In the genomic region with DNA sequence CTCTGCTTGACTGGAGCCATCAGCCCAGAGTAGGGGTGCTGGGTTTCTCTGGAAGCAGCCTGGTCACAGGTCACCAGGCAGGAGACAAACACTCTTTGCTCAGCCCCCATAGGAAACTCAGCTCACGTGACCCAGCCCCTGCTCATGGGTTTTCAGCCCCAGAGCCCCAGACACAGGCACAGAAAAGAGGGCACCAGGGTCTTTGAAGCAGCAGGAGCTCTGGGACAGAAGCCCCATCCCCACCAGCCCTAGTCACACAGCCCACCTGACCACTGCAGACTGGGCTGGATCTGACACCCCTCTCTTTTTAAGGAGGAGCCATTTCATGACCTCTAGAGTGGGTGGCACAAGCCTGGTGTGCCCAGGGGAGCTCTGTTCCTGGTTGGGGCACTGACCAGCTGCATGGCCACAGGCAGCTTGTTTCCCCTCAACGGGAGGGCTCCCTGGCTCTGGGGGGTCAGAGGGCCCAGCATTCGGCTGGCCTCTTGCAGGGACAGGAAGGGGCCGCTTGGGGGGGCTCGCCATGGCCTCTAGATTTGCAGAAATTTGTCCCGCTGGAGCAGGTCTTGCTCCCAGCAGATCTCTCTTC, we compare ENCODE assay signal across 1 cellular context.
TF ChIP-seq lines count a peak whose summit lies in the region.

No MANE protein-coding gene starts in this region.

TF ChIP-seq in HepG2, 621 proteins besides CTCF, POLR2A, EP300 and RAD21 (continues in another document):
- TF ChIP-seq ZFP82 (CRISPR knock-in tag; IDR thresholded peaks at IDR 0.05; ENCODE audit: borderline replicate concordance) (no peak), SP2 (CRISPR knock-in tag; IDR thresholded peaks at IDR 0.05) (0 out of 2 replicates have a peak, but pooled peaks have one; percentile 25), ERF (CRISPR knock-in tag; IDR thresholded peaks at IDR 0.05) (no peak), ZNF260 (CRISPR knock-in tag; IDR thresholded peaks at IDR 0.05; ENCODE audit: borderline replicate concordance, low read depth) (no peak), CBX2 (IDR thresholded peaks at IDR 0.05; ENCODE audit: low read depth, low read length) (no peak), CBX2 (CRISPR knock-in tag; IDR thresholded peaks at IDR 0.05; ENCODE audit: low read depth) (no peak), ZNF547 (CRISPR knock-in tag; IDR thresholded peaks at IDR 0.05) (no peak), ZFYVE20 (CRISPR knock-in tag; IDR thresholded peaks at IDR 0.05; ENCODE audit: borderline replicate concordance, low read depth) (no peak), ZNF33B (CRISPR knock-in tag; IDR thresholded peaks at IDR 0.05) (no peak), NFIB (CRISPR knock-in tag; IDR thresholded peaks at IDR 0.05; ENCODE audit: borderline replicate concordance) (no peak), HOXA3 (CRISPR knock-in tag; IDR thresholded peaks at IDR 0.05) (no peak), TAF1 (CRISPR knock-in tag; IDR thresholded peaks at IDR 0.05) (peak; percentile 4; the same call in 1 of the 2 replicates), ZNF782 (CRISPR knock-in tag; IDR thresholded peaks at IDR 0.05; ENCODE audit: borderline replicate concordance) (no peak), POGZ (CRISPR knock-in tag; IDR thresholded peaks at IDR 0.05) (no peak), MEIS2 (CRISPR knock-in tag; IDR thresholded peaks at IDR 0.05) (no peak), GLI4 (CRISPR knock-in tag; IDR thresholded peaks at IDR 0.05; ENCODE audit: borderline replicate concordance) (no peak), HNF4G (IDR thresholded peaks at IDR 0.05; ENCODE audit: borderline replicate concordance, low read depth, low read length) (no peak), HNF4G (CRISPR knock-in tag; IDR thresholded peaks at IDR 0.05; ENCODE audit: borderline replicate concordance, low read depth) (no peak), SATB2 (CRISPR knock-in tag; IDR thresholded peaks at IDR 0.05) (no peak), KLF16 (CRISPR knock-in tag; IDR thresholded peaks at IDR 0.05) (no peak), SAFB2 (CRISPR knock-in tag; IDR thresholded peaks at IDR 0.05; ENCODE audit: borderline replicate concordance, low read depth) (no peak), CENPX (CRISPR knock-in tag; IDR thresholded peaks at IDR 0.05) (no peak), AHR (CRISPR knock-in tag; IDR thresholded peaks at IDR 0.05) (0 out of 2 replicates have a peak, but pooled peaks have one; percentile 43), ARNT2 (CRISPR knock-in tag; IDR thresholded peaks at IDR 0.05; ENCODE audit: low read depth) (no peak), RBFOX2 (IDR thresholded peaks at IDR 0.05; ENCODE audit: low read depth, low read length) (no peak), ZNF709 (CRISPR knock-in tag; IDR thresholded peaks at IDR 0.05) (no peak), SMAD3 (CRISPR knock-in tag; IDR thresholded peaks at IDR 0.05) (no peak), TEAD2 (CRISPR knock-in tag; IDR thresholded peaks at IDR 0.05) (no peak), ZNF629 (CRISPR knock-in tag; conservative IDR thresholded peaks at IDR 0.05) (no peak), PAF1 (CRISPR knock-in tag; IDR thresholded peaks at IDR 0.05) (no peak), ZNF256 (CRISPR knock-in tag; conservative IDR thresholded peaks at IDR 0.05) (no peak), SOX13 (IDR thresholded peaks at IDR 0.05) (no peak), SOX13 (CRISPR knock-in tag; conservative IDR thresholded peaks at IDR 0.05 in 1 of 2, IDR thresholded peaks at IDR 0.05 in 1 of 2) (no peak), ZFP1 (CRISPR knock-in tag; IDR thresholded peaks at IDR 0.05) (no peak), MIER2 (CRISPR knock-in tag; IDR thresholded peaks at IDR 0.05) (no peak), ZNF136 (CRISPR knock-in tag; IDR thresholded peaks at IDR 0.05; ENCODE audit: low read depth) (no peak), SALL2 (CRISPR knock-in tag; IDR thresholded peaks at IDR 0.05) (no peak)
- TF ChIP-seq, protein P1, sequence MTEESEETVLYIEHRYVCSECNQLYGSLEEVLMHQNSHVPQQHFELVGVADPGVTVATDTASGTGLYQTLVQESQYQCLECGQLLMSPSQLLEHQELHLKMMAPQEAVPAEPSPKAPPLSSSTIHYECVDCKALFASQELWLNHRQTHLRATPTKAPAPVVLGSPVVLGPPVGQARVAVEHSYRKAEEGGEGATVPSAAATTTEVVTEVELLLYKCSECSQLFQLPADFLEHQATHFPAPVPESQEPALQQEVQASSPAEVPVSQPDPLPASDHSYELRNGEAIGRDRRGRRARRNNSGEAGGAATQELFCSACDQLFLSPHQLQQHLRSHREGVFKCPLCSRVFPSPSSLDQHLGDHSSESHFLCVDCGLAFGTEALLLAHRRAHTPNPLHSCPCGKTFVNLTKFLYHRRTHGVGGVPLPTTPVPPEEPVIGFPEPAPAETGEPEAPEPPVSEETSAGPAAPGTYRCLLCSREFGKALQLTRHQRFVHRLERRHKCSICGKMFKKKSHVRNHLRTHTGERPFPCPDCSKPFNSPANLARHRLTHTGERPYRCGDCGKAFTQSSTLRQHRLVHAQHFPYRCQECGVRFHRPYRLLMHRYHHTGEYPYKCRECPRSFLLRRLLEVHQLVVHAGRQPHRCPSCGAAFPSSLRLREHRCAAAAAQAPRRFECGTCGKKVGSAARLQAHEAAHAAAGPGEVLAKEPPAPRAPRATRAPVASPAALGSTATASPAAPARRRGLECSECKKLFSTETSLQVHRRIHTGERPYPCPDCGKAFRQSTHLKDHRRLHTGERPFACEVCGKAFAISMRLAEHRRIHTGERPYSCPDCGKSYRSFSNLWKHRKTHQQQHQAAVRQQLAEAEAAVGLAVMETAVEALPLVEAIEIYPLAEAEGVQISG (CRISPR knock-in tag; IDR thresholded peaks at IDR 0.05), result no peak
- TF ChIP-seq, protein P2, sequence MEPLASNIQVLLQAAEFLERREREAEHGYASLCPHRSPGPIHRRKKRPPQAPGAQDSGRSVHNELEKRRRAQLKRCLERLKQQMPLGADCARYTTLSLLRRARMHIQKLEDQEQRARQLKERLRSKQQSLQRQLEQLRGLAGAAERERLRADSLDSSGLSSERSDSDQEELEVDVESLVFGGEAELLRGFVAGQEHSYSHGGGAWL (CRISPR knock-in tag; IDR thresholded peaks at IDR 0.05), result no peak
- TF ChIP-seq, protein P3, sequence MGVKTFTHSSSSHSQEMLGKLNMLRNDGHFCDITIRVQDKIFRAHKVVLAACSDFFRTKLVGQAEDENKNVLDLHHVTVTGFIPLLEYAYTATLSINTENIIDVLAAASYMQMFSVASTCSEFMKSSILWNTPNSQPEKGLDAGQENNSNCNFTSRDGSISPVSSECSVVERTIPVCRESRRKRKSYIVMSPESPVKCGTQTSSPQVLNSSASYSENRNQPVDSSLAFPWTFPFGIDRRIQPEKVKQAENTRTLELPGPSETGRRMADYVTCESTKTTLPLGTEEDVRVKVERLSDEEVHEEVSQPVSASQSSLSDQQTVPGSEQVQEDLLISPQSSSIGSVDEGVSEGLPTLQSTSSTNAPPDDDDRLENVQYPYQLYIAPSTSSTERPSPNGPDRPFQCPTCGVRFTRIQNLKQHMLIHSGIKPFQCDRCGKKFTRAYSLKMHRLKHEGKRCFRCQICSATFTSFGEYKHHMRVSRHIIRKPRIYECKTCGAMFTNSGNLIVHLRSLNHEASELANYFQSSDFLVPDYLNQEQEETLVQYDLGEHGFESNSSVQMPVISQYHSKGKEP (CRISPR knock-in tag; IDR thresholded peaks at IDR 0.05), result no peak
- TF ChIP-seq, protein P4, sequence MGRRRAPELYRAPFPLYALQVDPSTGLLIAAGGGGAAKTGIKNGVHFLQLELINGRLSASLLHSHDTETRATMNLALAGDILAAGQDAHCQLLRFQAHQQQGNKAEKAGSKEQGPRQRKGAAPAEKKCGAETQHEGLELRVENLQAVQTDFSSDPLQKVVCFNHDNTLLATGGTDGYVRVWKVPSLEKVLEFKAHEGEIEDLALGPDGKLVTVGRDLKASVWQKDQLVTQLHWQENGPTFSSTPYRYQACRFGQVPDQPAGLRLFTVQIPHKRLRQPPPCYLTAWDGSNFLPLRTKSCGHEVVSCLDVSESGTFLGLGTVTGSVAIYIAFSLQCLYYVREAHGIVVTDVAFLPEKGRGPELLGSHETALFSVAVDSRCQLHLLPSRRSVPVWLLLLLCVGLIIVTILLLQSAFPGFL (CRISPR knock-in tag; IDR thresholded peaks at IDR 0.05), result no peak
- TF ChIP-seq, protein P5, sequence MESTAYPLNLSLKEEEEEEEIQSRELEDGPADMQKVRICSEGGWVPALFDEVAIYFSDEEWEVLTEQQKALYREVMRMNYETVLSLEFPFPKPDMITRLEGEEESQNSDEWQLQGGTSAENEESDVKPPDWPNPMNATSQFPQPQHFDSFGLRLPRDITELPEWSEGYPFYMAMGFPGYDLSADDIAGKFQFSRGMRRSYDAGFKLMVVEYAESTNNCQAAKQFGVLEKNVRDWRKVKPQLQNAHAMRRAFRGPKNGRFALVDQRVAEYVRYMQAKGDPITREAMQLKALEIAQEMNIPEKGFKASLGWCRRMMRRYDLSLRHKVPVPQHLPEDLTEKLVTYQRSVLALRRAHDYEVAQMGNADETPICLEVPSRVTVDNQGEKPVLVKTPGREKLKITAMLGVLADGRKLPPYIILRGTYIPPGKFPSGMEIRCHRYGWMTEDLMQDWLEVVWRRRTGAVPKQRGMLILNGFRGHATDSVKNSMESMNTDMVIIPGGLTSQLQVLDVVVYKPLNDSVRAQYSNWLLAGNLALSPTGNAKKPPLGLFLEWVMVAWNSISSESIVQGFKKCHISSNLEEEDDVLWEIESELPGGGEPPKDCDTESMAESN (CRISPR knock-in tag; conservative IDR thresholded peaks at IDR 0.05), result 0 out of 2 replicates have a peak, but pooled peaks have one; percentile 39
- TF ChIP-seq, protein P6, sequence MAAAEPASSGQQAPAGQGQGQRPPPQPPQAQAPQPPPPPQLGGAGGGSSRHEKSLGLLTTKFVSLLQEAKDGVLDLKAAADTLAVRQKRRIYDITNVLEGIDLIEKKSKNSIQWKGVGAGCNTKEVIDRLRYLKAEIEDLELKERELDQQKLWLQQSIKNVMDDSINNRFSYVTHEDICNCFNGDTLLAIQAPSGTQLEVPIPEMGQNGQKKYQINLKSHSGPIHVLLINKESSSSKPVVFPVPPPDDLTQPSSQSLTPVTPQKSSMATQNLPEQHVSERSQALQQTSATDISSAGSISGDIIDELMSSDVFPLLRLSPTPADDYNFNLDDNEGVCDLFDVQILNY (CRISPR knock-in tag; conservative IDR thresholded peaks at IDR 0.05), result no peak
- TF ChIP-seq, protein P7, sequence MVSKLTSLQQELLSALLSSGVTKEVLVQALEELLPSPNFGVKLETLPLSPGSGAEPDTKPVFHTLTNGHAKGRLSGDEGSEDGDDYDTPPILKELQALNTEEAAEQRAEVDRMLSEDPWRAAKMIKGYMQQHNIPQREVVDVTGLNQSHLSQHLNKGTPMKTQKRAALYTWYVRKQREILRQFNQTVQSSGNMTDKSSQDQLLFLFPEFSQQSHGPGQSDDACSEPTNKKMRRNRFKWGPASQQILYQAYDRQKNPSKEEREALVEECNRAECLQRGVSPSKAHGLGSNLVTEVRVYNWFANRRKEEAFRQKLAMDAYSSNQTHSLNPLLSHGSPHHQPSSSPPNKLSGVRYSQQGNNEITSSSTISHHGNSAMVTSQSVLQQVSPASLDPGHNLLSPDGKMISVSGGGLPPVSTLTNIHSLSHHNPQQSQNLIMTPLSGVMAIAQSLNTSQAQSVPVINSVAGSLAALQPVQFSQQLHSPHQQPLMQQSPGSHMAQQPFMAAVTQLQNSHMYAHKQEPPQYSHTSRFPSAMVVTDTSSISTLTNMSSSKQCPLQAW (CRISPR knock-in tag; IDR thresholded peaks at IDR 0.05), result peak; percentile 65
- TF ChIP-seq, protein P8, sequence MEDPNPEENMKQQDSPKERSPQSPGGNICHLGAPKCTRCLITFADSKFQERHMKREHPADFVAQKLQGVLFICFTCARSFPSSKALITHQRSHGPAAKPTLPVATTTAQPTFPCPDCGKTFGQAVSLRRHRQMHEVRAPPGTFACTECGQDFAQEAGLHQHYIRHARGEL (CRISPR knock-in tag; IDR thresholded peaks at IDR 0.05), result 0 out of 2 replicates have a peak, but pooled peaks have one; percentile 17
- TF ChIP-seq, protein P9, sequence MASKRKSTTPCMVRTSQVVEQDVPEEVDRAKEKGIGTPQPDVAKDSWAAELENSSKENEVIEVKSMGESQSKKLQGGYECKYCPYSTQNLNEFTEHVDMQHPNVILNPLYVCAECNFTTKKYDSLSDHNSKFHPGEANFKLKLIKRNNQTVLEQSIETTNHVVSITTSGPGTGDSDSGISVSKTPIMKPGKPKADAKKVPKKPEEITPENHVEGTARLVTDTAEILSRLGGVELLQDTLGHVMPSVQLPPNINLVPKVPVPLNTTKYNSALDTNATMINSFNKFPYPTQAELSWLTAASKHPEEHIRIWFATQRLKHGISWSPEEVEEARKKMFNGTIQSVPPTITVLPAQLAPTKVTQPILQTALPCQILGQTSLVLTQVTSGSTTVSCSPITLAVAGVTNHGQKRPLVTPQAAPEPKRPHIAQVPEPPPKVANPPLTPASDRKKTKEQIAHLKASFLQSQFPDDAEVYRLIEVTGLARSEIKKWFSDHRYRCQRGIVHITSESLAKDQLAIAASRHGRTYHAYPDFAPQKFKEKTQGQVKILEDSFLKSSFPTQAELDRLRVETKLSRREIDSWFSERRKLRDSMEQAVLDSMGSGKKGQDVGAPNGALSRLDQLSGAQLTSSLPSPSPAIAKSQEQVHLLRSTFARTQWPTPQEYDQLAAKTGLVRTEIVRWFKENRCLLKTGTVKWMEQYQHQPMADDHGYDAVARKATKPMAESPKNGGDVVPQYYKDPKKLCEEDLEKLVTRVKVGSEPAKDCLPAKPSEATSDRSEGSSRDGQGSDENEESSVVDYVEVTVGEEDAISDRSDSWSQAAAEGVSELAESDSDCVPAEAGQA (IDR thresholded peaks at IDR 0.05; ENCODE audit: low read depth), result no peak
- TF ChIP-seq, protein P9 (CRISPR knock-in tag; IDR thresholded peaks at IDR 0.05; ENCODE audit: borderline replicate concordance), result no peak
- TF ChIP-seq, protein P10, sequence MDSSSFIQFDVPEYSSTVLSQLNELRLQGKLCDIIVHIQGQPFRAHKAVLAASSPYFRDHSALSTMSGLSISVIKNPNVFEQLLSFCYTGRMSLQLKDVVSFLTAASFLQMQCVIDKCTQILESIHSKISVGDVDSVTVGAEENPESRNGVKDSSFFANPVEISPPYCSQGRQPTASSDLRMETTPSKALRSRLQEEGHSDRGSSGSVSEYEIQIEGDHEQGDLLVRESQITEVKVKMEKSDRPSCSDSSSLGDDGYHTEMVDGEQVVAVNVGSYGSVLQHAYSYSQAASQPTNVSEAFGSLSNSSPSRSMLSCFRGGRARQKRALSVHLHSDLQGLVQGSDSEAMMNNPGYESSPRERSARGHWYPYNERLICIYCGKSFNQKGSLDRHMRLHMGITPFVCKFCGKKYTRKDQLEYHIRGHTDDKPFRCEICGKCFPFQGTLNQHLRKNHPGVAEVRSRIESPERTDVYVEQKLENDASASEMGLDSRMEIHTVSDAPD (CRISPR knock-in tag; IDR thresholded peaks at IDR 0.05), result no peak
